ENCODE assay signal across 2 cellular contexts in genomic region chr5:175810457-175810856, GRCh38.
TF ChIP-seq lines count a peak whose summit lies in the region.

No MANE protein-coding gene starts in this region.

TF ChIP-seq in HCT116, 20 proteins besides CTCF, POLR2A, EP300 and RAD21:
- TF ChIP-seq REST (IDR thresholded peaks at IDR 0.05; ENCODE audit: low read depth) (no peak), POLR2AphosphoS5 (IDR thresholded peaks at IDR 0.05; ENCODE audit: low read depth, low read length) (no peak), ZNF274 (IDR thresholded peaks at IDR 0.05; ENCODE audit: low read depth, low read length) (no peak), FOSL1 (IDR thresholded peaks at IDR 0.05; ENCODE audit: low read depth) (no peak), ZFX (IDR thresholded peaks at IDR 0.05) (no peak), ATF3 (IDR thresholded peaks at IDR 0.05) (no peak), EZH2phosphoT487 (IDR thresholded peaks at IDR 0.05; ENCODE audit: borderline replicate concordance) (no peak), ZBTB33 (IDR thresholded peaks at IDR 0.05; ENCODE audit: extremely low read depth, insufficient replicate concordance, low read length) (no peak), SP1 (IDR thresholded peaks at IDR 0.05; ENCODE audit: low read depth) (no peak), CBX3 (IDR thresholded peaks at IDR 0.05; ENCODE audit: low read depth) (no peak), MAX (IDR thresholded peaks at IDR 0.05) (no peak), SRF (IDR thresholded peaks at IDR 0.05; ENCODE audit: low read depth) (no peak), EZH2 (IDR thresholded peaks at IDR 0.05) (no peak), SIN3A (IDR thresholded peaks at IDR 0.05; ENCODE audit: low read depth) (no peak), TCF7L2 (IDR thresholded peaks at IDR 0.05; ENCODE audit: borderline replicate concordance, extremely low read depth, insufficient read depth, insufficient read length) (no peak), ELF1 (IDR thresholded peaks at IDR 0.05; ENCODE audit: borderline replicate concordance, low read depth) (no peak)

TF ChIP-seq in H1, 55 proteins besides CTCF, POLR2A, EP300 and RAD21 (continued from another document):
- TF ChIP-seq USF2 (IDR thresholded peaks at IDR 0.05; ENCODE audit: low read length) (no peak), GTF2F1 (IDR thresholded peaks at IDR 0.05; ENCODE audit: borderline replicate concordance, low read depth, low read length) (no peak), HDAC6 (IDR thresholded peaks at IDR 0.05; ENCODE audit: low read depth, low read length) (no peak), EGR1 (IDR thresholded peaks at IDR 0.05; ENCODE audit: borderline replicate concordance, low read depth, low read length) (no peak), BRCA1 (IDR thresholded peaks at IDR 0.05; ENCODE audit: low read depth, low read length) (no peak)
